In the genomic region with DNA sequence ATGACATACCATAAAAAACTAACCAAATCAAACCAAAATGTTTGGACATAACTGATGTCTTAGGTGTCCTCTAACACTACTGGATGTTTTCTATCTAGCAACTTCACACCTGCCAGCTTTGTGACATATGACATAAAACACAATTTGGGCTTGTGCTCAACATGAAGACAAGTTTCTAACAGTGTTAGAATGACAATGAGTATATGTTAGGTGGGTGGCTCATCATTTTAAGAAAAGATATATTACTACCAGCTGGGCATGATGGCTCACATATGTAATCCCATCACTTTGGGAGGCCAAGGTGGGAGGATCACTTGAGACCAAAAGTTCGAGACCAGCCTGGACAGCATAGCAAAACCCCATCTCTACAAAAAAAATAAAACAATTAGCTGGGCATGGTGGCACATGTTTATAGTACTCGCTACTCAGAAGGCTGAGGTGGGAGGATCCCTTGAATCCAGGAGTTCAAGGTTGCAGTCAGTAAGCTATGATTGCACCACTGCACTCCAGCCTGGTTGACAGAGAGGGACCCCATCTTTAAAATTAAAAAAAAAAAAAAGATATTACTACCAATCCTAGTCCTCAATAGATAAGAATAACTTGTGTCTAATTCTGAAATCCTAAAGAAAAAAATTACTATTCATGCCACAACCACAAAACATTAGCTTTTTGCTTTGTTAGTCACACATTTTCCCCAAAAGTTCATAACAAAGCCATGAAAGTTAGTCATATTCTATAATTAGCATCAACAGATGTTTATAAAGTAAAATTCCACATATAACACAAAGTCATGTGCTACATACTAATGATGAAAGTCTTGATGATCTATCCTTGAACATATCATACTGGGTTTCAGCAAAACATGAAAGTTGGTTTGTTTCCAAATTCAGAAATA, we compare ENCODE assay signal across 1 cellular context.
TF ChIP-seq lines count a peak whose summit lies in the region.

No MANE protein-coding gene starts in this region.

TF ChIP-seq in SK-N-SH, 30 proteins besides CTCF, POLR2A, EP300 and RAD21 (continued from another document):
- TF ChIP-seq, protein P1, sequence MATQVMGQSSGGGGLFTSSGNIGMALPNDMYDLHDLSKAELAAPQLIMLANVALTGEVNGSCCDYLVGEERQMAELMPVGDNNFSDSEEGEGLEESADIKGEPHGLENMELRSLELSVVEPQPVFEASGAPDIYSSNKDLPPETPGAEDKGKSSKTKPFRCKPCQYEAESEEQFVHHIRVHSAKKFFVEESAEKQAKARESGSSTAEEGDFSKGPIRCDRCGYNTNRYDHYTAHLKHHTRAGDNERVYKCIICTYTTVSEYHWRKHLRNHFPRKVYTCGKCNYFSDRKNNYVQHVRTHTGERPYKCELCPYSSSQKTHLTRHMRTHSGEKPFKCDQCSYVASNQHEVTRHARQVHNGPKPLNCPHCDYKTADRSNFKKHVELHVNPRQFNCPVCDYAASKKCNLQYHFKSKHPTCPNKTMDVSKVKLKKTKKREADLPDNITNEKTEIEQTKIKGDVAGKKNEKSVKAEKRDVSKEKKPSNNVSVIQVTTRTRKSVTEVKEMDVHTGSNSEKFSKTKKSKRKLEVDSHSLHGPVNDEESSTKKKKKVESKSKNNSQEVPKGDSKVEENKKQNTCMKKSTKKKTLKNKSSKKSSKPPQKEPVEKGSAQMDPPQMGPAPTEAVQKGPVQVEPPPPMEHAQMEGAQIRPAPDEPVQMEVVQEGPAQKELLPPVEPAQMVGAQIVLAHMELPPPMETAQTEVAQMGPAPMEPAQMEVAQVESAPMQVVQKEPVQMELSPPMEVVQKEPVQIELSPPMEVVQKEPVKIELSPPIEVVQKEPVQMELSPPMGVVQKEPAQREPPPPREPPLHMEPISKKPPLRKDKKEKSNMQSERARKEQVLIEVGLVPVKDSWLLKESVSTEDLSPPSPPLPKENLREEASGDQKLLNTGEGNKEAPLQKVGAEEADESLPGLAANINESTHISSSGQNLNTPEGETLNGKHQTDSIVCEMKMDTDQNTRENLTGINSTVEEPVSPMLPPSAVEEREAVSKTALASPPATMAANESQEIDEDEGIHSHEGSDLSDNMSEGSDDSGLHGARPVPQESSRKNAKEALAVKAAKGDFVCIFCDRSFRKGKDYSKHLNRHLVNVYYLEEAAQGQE (IDR thresholded peaks at IDR 0.05; ENCODE audit: low read depth, low read length): no peak
- no peak for TF ChIP-seq EZH2phosphoT487 (IDR thresholded peaks at IDR 0.05; ENCODE audit: borderline replicate concordance, low read depth)
- no peak for TF ChIP-seq FOXJ3 (CRISPR knock-in tag; IDR thresholded peaks at IDR 0.05)
- no peak for TF ChIP-seq RCOR1 (IDR thresholded peaks at IDR 0.05; ENCODE audit: low read length)
- TF ChIP-seq, protein P2, sequence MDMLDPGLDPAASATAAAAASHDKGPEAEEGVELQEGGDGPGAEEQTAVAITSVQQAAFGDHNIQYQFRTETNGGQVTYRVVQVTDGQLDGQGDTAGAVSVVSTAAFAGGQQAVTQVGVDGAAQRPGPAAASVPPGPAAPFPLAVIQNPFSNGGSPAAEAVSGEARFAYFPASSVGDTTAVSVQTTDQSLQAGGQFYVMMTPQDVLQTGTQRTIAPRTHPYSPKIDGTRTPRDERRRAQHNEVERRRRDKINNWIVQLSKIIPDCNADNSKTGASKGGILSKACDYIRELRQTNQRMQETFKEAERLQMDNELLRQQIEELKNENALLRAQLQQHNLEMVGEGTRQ (IDR thresholded peaks at IDR 0.05; ENCODE audit: borderline replicate concordance, low read depth, low read length): no peak
- TF ChIP-seq SMC3 (IDR thresholded peaks at IDR 0.05; ENCODE audit: low read depth, low read length): no peak
- no peak for TF ChIP-seq YY1 (IDR thresholded peaks at IDR 0.05; ENCODE audit: low read depth)
- TF ChIP-seq, protein P3, sequence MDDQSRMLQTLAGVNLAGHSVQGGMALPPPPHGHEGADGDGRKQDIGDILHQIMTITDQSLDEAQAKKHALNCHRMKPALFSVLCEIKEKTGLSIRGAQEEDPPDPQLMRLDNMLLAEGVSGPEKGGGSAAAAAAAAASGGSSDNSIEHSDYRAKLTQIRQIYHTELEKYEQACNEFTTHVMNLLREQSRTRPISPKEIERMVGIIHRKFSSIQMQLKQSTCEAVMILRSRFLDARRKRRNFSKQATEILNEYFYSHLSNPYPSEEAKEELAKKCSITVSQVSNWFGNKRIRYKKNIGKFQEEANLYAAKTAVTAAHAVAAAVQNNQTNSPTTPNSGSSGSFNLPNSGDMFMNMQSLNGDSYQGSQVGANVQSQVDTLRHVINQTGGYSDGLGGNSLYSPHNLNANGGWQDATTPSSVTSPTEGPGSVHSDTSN (IDR thresholded peaks at IDR 0.05): no peak
- no peak; the same call in 1 of the 2 replicates for TF ChIP-seq NFIC (IDR thresholded peaks at IDR 0.05; ENCODE audit: borderline replicate concordance)
- TF ChIP-seq FOSL2 (IDR thresholded peaks at IDR 0.05; ENCODE audit: borderline replicate concordance, low read depth): peak; percentile 67
- no peak for TF ChIP-seq TEAD4 (IDR thresholded peaks at IDR 0.05; ENCODE audit: borderline replicate concordance, insufficient read depth)
- TF ChIP-seq NRF1 (IDR thresholded peaks at IDR 0.05; ENCODE audit: low read depth, low read length): no peak
- no peak for TF ChIP-seq ELF1 (IDR thresholded peaks at IDR 0.05)
- no peak for TF ChIP-seq GATA2 (CRISPR knock-in tag; IDR thresholded peaks at IDR 0.05)
- peak; percentile 90 for TF ChIP-seq MEF2A (IDR thresholded peaks at IDR 0.05; ENCODE audit: borderline replicate concordance, low read depth)
- TF ChIP-seq, protein P4, sequence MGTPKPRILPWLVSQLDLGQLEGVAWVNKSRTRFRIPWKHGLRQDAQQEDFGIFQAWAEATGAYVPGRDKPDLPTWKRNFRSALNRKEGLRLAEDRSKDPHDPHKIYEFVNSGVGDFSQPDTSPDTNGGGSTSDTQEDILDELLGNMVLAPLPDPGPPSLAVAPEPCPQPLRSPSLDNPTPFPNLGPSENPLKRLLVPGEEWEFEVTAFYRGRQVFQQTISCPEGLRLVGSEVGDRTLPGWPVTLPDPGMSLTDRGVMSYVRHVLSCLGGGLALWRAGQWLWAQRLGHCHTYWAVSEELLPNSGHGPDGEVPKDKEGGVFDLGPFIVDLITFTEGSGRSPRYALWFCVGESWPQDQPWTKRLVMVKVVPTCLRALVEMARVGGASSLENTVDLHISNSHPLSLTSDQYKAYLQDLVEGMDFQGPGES (IDR thresholded peaks at IDR 0.05; ENCODE audit: low read depth, low read length): no peak
- TF ChIP-seq, protein P5, sequence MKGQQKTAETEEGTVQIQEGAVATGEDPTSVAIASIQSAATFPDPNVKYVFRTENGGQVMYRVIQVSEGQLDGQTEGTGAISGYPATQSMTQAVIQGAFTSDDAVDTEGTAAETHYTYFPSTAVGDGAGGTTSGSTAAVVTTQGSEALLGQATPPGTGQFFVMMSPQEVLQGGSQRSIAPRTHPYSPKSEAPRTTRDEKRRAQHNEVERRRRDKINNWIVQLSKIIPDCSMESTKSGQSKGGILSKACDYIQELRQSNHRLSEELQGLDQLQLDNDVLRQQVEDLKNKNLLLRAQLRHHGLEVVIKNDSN (IDR thresholded peaks at IDR 0.05; ENCODE audit: borderline replicate concordance, low read depth): no peak
- TF ChIP-seq POLR2AphosphoS5 (IDR thresholded peaks at IDR 0.05; ENCODE audit: low read depth, low read length): no peak; the same call in 1 of the 2 replicates
TF ChIP-seq in SK-N-SH: peak in this region for 5.
